ENCODE assay signal across 8 cellular contexts in the genomic region with DNA sequence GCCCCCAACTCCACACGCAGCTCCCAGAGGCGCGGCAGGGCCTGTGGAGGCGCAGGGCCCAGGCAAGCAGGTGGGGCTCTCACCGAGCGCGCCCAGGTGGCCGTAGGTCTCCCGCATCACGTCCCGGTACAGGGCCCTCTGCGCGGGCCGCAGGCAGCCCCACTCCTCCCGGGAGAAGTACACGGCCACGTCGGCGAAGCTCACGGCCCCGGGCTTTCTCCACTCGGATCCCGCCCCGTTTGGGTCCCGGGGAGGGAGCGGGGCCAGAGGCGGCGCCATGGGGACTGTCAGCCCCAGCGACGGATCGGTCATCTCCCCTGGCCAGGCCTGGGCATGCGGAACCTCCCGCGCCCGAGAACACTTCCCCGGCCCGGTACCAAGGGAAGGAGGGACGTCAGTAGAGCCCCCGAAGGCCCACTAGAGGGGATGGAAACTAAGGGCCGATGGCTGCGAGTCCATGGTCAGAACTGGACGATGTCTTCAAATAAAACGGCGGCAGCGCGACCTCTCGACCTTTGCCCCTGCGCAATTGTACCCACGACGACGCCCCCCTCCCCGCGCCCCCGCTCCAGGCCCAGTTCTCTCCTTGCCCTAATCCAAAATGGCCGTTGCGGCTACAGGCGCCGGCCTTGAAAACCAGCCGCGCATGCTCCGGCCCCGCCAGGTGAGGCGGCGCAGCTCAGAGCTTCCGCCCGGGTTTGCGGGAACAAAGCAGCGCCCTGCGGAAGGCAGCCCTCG. TPM values are rescaled to one million over a fixed set of nuclear protein-coding genes. Genes with fewer than 3 reads are reported as not detected.
DNase-seq lines count a peak whose midpoint lies in the region; ATAC-seq, FAIRE-seq and TF ChIP-seq lines count a peak whose summit lies in the region.

TSS of gene ZNF747 (minus strand) at position 491 of the 738 bp plus-strand sequence. CDS start at position 312, 179 bp downstream.

- peak within 1 kb of the TSS; percentile 52 for H3K4me3 ChIP-seq in A549

- DNase-seq in A549 (ENCODE audit: low read depth in 1 of 2, low spot score in 1 of 2) (peak; percentile 77 to 90), NCI-H510A (lab: John Stamatoyannopoulos, UW) (peak; percentile 91), cerebellar nuclear complex (lab: John Stamatoyannopoulos, UW) (peak; percentile 13 to 63), kidney glomerular epithelial cell (lab: John Stamatoyannopoulos, UW) (peak; percentile 85)
- peak; percentile 86 to 87 for DNase-seq in activated CD4-positive, alpha-beta T cell treated with anti-CD3 and anti-CD28 coated beads for 24 hours (ENCODE audit: low read depth in 2 of 2)
- peak; percentile 80 to 87 for DNase-seq in stimulated activated CD4-positive, alpha-beta T cell treated with anti-CD3 and anti-CD28 coated beads, Interleukin-15, amount 100 ng/mL, for 48 hours (ENCODE audit: low read depth in 2 of 2)

- no peak for TF ChIP-seq CTCF in A549 (IDR thresholded peaks at IDR 0.05)

- H3K27ac ChIP-seq in A549 = peak within 1 kb of the TSS; percentile 89 to 93

- no peak for TF ChIP-seq EP300 in A549 (IDR thresholded peaks at IDR 0.05)

- H3K4me2 ChIP-seq in A549 = peak within 1 kb of the TSS; percentile 87

- no peak; a peak in 1 of 5 replicates for TF ChIP-seq RAD21 in A549 (conservative IDR thresholded peaks at IDR 0.05 in 1 of 2, IDR thresholded peaks at IDR 0.05 in 1 of 2)

- H3K9me3 ChIP-seq in A549 = no peaks in the 10 kb centered on the region

- FAIRE-seq in A549 (lab: Jason Lieb, UNC) = no peak

- peaks cover 13% of the 10 kb centered on the region; the same call in 2 of the 3 replicates for H3K4me1 ChIP-seq in A549

- ATAC-seq in A549 (peak; percentile 91 to 93), GM18861 (IDR thresholded peaks at IDR 0.05; ENCODE audit: unreplicated experiment) (peak; percentile 51), HG03342 (IDR thresholded peaks at IDR 0.05; ENCODE audit: unreplicated experiment) (peak; percentile 49)

- TF ChIP-seq POLR2A in A549 (IDR thresholded peaks at IDR 0.05; ENCODE audit: low read length) = peak; percentile 72

- 20% methylated on average over 33 of the region's 70 CpGs for WGBS in A549 (ENCODE audit: missing lambda C conversion rate)

- POLR2A ChIA-PET in A549 (lab: Yijun Ruan, JAX) = interaction anchor here (0.6 to 3.0 kb wide), 9 partner anchors 16 to 264 kb away, joined by 3 to 36 read pairs (median 5); partner anchors contain the start of genes DCTPP1, ZNF688, ZNF689 and ZNF764

- CTCF ChIA-PET in A549 (lab: Yijun Ruan, JAX) = interaction anchor here (1.0 to 2.8 kb wide), 10 partner anchors 9 to 105 kb away, joined by 3 to 12 read pairs (median 8); partner anchors contain the start of genes DCTPP1, ZNF764, ZNF768 and ZNF785

TF ChIP-seq in A549, 52 proteins besides CTCF, POLR2A, EP300 and RAD21:
- TF ChIP-seq, protein P1, sequence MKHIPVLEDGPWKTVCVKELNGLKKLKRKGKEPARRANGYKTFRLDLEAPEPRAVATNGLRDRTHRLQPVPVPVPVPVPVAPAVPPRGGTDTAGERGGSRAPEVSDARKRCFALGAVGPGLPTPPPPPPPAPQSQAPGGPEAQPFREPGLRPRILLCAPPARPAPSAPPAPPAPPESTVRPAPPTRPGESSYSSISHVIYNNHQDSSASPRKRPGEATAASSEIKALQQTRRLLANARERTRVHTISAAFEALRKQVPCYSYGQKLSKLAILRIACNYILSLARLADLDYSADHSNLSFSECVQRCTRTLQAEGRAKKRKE (CRISPR knock-in tag; IDR thresholded peaks at IDR 0.05; ENCODE audit: low read depth) = peak; percentile 48; the same call in 1 of the 2 replicates
- TF ChIP-seq, protein P2, sequence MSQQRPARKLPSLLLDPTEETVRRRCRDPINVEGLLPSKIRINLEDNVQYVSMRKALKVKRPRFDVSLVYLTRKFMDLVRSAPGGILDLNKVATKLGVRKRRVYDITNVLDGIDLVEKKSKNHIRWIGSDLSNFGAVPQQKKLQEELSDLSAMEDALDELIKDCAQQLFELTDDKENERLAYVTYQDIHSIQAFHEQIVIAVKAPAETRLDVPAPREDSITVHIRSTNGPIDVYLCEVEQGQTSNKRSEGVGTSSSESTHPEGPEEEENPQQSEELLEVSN (IDR thresholded peaks at IDR 0.05; ENCODE audit: borderline replicate concordance, low read depth) = peak; percentile 87
- TF ChIP-seq, protein P3, sequence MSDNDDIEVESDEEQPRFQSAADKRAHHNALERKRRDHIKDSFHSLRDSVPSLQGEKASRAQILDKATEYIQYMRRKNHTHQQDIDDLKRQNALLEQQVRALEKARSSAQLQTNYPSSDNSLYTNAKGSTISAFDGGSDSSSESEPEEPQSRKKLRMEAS (IDR thresholded peaks at IDR 0.05) = peak; percentile 93
- TF ChIP-seq JUN (IDR thresholded peaks at IDR 0.05) (peak in 1 of 2 experiments; percentile 88; a peak in 2 of 5 replicates), PHF8 (IDR thresholded peaks at IDR 0.05; ENCODE audit: borderline replicate concordance, low read depth) (peak; percentile 36), SREBF2 (IDR thresholded peaks at IDR 0.05) (no peak), BCL3 (IDR thresholded peaks at IDR 0.05) (0 out of 3 replicates have a peak, but pooled peaks have one; percentile 0), SMC3 (IDR thresholded peaks at IDR 0.05) (no peak; the same call in 1 of the 3 replicates), MYC (IDR thresholded peaks at IDR 0.05; ENCODE audit: borderline replicate concordance, low read length) (peak; percentile 59; the same call in 1 of the 2 replicates)

RNA-seq across cellular contexts. Expression of gene ZNF747, which starts in this region (rescaled TPM):
- polyA plus RNA-seq in A549 (2011; rRNA removed) (4.8 and 5.2 TPM in 2 replicates), A549 (2017; fragmentation: RNase III; extraction: RNeasy Plus Mini Kit Qiagen cat#74134 plus additional on column Dnase treatment) (3.6 to 5.0 TPM (median 4.6 TPM) in 3 replicates)
- polyA plus RNA-seq in A549 (2012; cell fraction: cytosol; rRNA removed) = 2.6 and 4.2 TPM in 2 replicates
- polyA plus RNA-seq in A549 (2012; cell fraction: nucleus; rRNA removed) = 3.0 and 3.8 TPM in 2 replicates
- polyA minus RNA-seq in A549 (2011; rRNA and poly(A)+ RNA removed) = 4.3 and 4.9 TPM in 2 replicates

Comparison
In these comparisons a context has a peak if more than half of its experiments do, and no peak if none do; other contexts are left out.
1. Peak in every context shown above with its lines: DNase-seq, ATAC-seq, H3K4me3 ChIP-seq and H3K27ac ChIP-seq.
2. DNase-seq: peak in every context shown above with its lines; median percentile 91 in NCI-H510A; 86 in activated CD4-positive, alpha-beta T cell treated with anti-CD3 and anti-CD28 coated beads for 24 hours; 85 in kidney glomerular epithelial cell; 84 in A549; 84 in stimulated activated CD4-positive, alpha-beta T cell treated with anti-CD3 and anti-CD28 coated beads, Interleukin-15, amount 100 ng/mL, for 48 hours; 38 in cerebellar nuclear complex.